In the genomic region with DNA sequence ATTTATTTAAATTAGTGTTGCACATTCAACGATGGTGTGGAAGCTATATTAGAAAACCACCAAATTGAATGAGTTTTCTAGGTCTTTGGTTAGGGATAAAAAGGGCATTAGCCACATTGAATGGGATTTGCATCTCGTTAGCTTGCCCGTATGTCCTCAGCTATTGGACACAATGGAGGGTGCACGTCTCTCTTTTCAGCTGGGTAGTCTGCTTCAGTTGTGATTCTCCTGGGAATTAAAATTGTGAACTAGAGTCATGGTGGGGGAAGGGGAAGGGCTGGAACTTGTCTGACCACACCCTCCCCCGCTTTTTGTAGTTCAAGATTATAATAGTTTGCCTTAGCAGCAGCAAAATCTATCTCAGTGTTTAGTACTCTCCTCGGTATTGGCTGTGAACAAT, we compare ENCODE assay signal across 19 cellular contexts. TPM values are rescaled to one million over a fixed set of nuclear protein-coding genes. Genes with fewer than 3 reads are reported as not detected.
A peak's percentile ranks its signal among the peaks of the same experiment; 100 is the strongest.
DNase-seq lines count a peak whose midpoint lies in the region; ATAC-seq and TF ChIP-seq lines count a peak whose summit lies in the region.
"Had no signal": no experiment of that assay in that cellular context is flagged by ENCODE, and none has a peak within 500 bp of the region (broad histone marks: within the 10 kb centered on the region; RNA-seq: fewer than 3 reads in every experiment).

No MANE protein-coding gene starts in this region.

- H3K27me3 ChIP-seq in A673 (replicated peaks; ENCODE audit: insufficient read depth, low read depth, low read length, poor library complexity) (no peaks in the 10 kb centered on the region), aorta (ENCODE audit: control insufficient read depth in 1 of 2, insufficient read depth in 2 of 2, low read length in 1 of 2) (no peaks in the 10 kb centered on the region)
- H3K27me3 ChIP-seq: BE2C, Peyer's patch had no signal

- ATAC-seq in aorta (ENCODE audit: low FRiP score) (no peak), HG02798 (IDR thresholded peaks at IDR 0.05; ENCODE audit: poor library complexity, unreplicated experiment) (no peak)
- ATAC-seq: GM12878, GM23338, HCT116, K562 had no signal

- H3K36me3 ChIP-seq in A673 (ENCODE audit: insufficient read depth, low read length, poor library complexity, severe bottlenecking) (peaks cover 12% of the 10 kb centered on the region), aorta (ENCODE audit: control insufficient read depth in 1 of 2, insufficient read depth in 2 of 2, low read length in 1 of 2) (no peaks in the 10 kb centered on the region)
- H3K36me3 ChIP-seq: BE2C, Peyer's patch had no signal

- H3K4me1 Mint-ChIP-seq in brain (peaks cover 89% of the 10 kb centered on the region), neural crest cell (peaks cover 67% of the 10 kb centered on the region)

- H3K9me3 Mint-ChIP-seq in brain (peaks cover 0 to 10% (median 7%) of the 10 kb centered on the region in 5 experiments), neural crest cell (no peaks in the 10 kb centered on the region)

- H3K4me1 ChIP-seq in A673 (ENCODE audit: insufficient read depth, low read length, poor library complexity, severe bottlenecking) (peaks cover 68% of the 10 kb centered on the region), aorta (ENCODE audit: control insufficient read depth in 1 of 2, insufficient read depth in 2 of 2, low read length in 2 of 2) (no peaks in the 10 kb centered on the region)
- H3K4me1 ChIP-seq: BE2C had no signal

- H3K27ac Mint-ChIP-seq in brain (peak overlapping the region; percentile 64 to 99 (median 93)), neural crest cell (ENCODE audit: unreplicated experiment) (no peak overlapping the region)
- H3K27ac Mint-ChIP-seq: GM23338 had no signal

- TF ChIP-seq CTCF in A673 (conservative IDR thresholded peaks at IDR 0.05; ENCODE audit: low read depth, low read length) (no peak), brain (conservative IDR thresholded peaks at IDR 0.05) (no peak), neural crest cell (conservative IDR thresholded peaks at IDR 0.05) (no peak)

- 97 to 98% methylated on average over 6 of the region's 6 CpGs for WGBS in aorta, 2 donors

- H3K9me3 ChIP-seq in A673 (ENCODE audit: low read depth, low read length, poor library complexity, severe bottlenecking) (peaks cover 6% of the 10 kb centered on the region), aorta (ENCODE audit: control insufficient read depth, low read length) (no peaks in the 10 kb centered on the region)
- H3K9me3 ChIP-seq: BE2C, Peyer's patch had no signal

- peak overlapping the region; percentile 17 for H3K4me3 ChIP-seq in A673 (ENCODE audit: low read depth, low read length, poor library complexity, severe bottlenecking)
- no peak overlapping the region for H3K4me3 ChIP-seq in aorta (ENCODE audit: low read length in 2 of 2)
- H3K4me3 ChIP-seq: GM12878, GM23338, K562, Peyer's patch had no signal

- peak; percentile 70 for DNase-seq in A673 (ENCODE audit: low spot score)
- DNase-seq in NCI-H526 (lab: John Stamatoyannopoulos, UW), result peak; percentile 88 to 95
- no peak for DNase-seq in neural crest cell (ENCODE audit: low read depth, low spot score)
- DNase-seq in GDM1 (lab: John Stamatoyannopoulos, UW), result no peak
- DNase-seq in aorta, result no peak
- DNase-seq in NCI-H1105 (lab: John Stamatoyannopoulos, UW), result no peak
- DNase-seq: 8988T; BE2C; CD4-positive, alpha-beta memory T cell; NCI-H187; NCI-H2227 treated with DMSO at 0.1 percent for 48 hours; NCI-H510A treated with DMSO at 0.1 percent for 48 hours; Peyer's patch had no signal

- intact Hi-C loops in A673 (cut with micrococcal nuclease; ENCODE audit: unreplicated experiment) (no loop called here), aorta (cut with DNase I) (no loop called here)

- H3K36me3 Mint-ChIP-seq in brain (peaks cover 57% of the 10 kb centered on the region), neural crest cell (ENCODE audit: low read depth) (peaks cover 13% of the 10 kb centered on the region)

- peak overlapping the region; percentile 60 to 97 (median 90) for H3K4me3 Mint-ChIP-seq in brain
- peak overlapping the region; percentile 42 for H3K4me3 Mint-ChIP-seq in neural crest cell
- H3K4me3 Mint-ChIP-seq: GM23338 had no signal

- H3K27me3 Mint-ChIP-seq in brain, result peaks cover 5% of the 10 kb centered on the region
- no peaks in the 10 kb centered on the region for H3K27me3 Mint-ChIP-seq in neural crest cell (ENCODE audit: low read depth)

- POLR2A ChIA-PET in A673 (lab: Charles Lee; ENCODE audit: low non-redundant PET), result interaction anchor here (0.7 kb wide), 1 partner anchor 23 kb away, joined by 3 read pairs; the partner anchor contains the start of gene TRIM2

- H3K27ac ChIP-seq in A673 (ENCODE audit: low read depth, low read length, poor library complexity, severe bottlenecking) (peak overlapping the region; percentile 54), aorta (ENCODE audit: low read depth in 1 of 2, low read length in 2 of 2) (no peak overlapping the region)
- H3K27ac ChIP-seq: Peyer's patch had no signal

- BruUV-seq in A673 (replicated peaks; lab: Mats Ljungman, UMichigan), result no TSS peak

- CTCF ChIA-PET in A673 (lab: Charles Lee), result interaction anchor here (0.5 kb wide), 1 partner anchor 75 kb away, joined by 4 read pairs; no protein-coding TSS in a partner anchor

RNA-seq across cellular contexts. Expression of gene TRIM2, which starts 23.3 kb away (rescaled TPM):
- total RNA-seq in A673 (2021) (93.2 and 107 TPM in 2 replicates), neural crest cell (105 and 106 TPM in 2 replicates), aorta (10 to 100 TPM; 27.6 to 53.4 TPM)
- polyA plus RNA-seq in brain (ENCODE audit: insufficient read depth, low read depth, low replicate concordance) (17.8 TPM), aorta (10 to 100 TPM in 1 of 2 donors, 1 to 10 TPM in 1; 7.5 to 10.2 TPM)

Comparison
In these comparisons a context has a peak if more than half of its experiments do, and no peak if none do; other contexts are left out.
1. DNase-seq: peak in A673 (single experiment) and NCI-H526 (2 of 2); none in neural crest cell (single experiment), GDM1 (single experiment), aorta (0 of 2) and NCI-H1105 (single experiment).